In the genomic region with DNA sequence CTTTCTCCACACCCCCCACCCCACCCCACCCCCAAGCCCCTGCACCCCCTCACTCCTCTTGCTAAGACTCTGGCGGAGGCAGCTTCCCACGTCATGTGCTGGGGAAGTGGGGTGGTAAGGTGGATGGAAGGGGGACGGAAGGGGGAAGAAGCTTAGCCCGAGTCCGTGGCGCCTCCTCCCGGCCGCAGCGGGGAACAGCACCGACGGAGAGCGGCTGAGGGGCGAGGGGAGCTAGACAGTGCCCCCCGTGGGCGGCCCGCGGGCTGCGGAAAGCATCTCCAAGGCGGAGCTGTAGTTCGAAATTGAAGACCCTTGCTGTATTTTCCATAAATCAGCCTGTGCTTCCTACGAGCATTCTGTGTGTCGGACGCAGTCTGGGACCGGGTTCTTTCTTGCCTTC, we compare ENCODE assay signal across 9 cellular contexts. TPM values are rescaled to one million over a fixed set of nuclear protein-coding genes. Genes with fewer than 3 reads are reported as not detected.
DNase-seq lines count a peak whose midpoint lies in the region; ATAC-seq and TF ChIP-seq lines count a peak whose summit lies in the region.
"Had no signal": no experiment of that assay in that cellular context is flagged by ENCODE, and none has a peak within 500 bp of the region (broad histone marks: within the 10 kb centered on the region; RNA-seq: fewer than 3 reads in every experiment).

No MANE protein-coding gene starts in this region.

- no peaks in the 10 kb centered on the region for H3K9me3 Mint-ChIP-seq in endothelial cell (ENCODE audit: unreplicated experiment)

- peak overlapping the region; percentile 90 for H3K4me3 Mint-ChIP-seq in endothelial cell (ENCODE audit: unreplicated experiment)

- H3K4me1 Mint-ChIP-seq in endothelial cell (ENCODE audit: unreplicated experiment) = peaks cover 22% of the 10 kb centered on the region

- TF ChIP-seq CTCF in endothelial cell (IDR thresholded peaks at IDR 0.05; ENCODE audit: unreplicated experiment) = peak; percentile 77

- H3K27ac Mint-ChIP-seq in endothelial cell (ENCODE audit: unreplicated experiment) = no peak overlapping the region

- DNase-seq in NCI-H446 (lab: John Stamatoyannopoulos, UW) (peak; percentile 41 to 71), NCI-H446 treated with DMSO at 0.1 percent for 48 hours (lab: John Stamatoyannopoulos, UW) (no peak), HK-2 (ENCODE audit: unreplicated experiment) (peak; percentile 77), endothelial cell (ENCODE audit: low spot score) (peak; percentile 76), renal cortical epithelial cell (ENCODE audit: low read depth) (peak; percentile 40), glomerular visceral epithelial cell (ENCODE audit: extremely low spot score) (no peak), SHP77 (lab: John Stamatoyannopoulos, UW) (no peak)
- DNase-seq: activated gamma-delta T cell had no signal

- peaks cover 13% of the 10 kb centered on the region for H3K27me3 Mint-ChIP-seq in endothelial cell (ENCODE audit: unreplicated experiment)

- ATAC-seq in GM21390 (IDR thresholded peaks at IDR 0.05; ENCODE audit: unreplicated experiment) = no peak

- H3K36me3 Mint-ChIP-seq in endothelial cell (ENCODE audit: low read depth, unreplicated experiment) = no peaks in the 10 kb centered on the region

RNA-seq across cellular contexts. Expression of gene GRIN2B, which starts 0.6 kb away (rescaled TPM):
- 2.4 TPM for total RNA-seq in endothelial cell (ENCODE audit: unreplicated experiment)
- total RNA-seq in renal cortical epithelial cell = 0.52 and 0.89 TPM in 2 replicates

Comparison
In these comparisons a context has a peak if more than half of its experiments do, and no peak if none do; other contexts are left out.
1. DNase-seq: peak in NCI-H446 (2 of 2), HK-2 (single experiment), endothelial cell (single experiment) and renal cortical epithelial cell (single experiment); none in NCI-H446 treated with DMSO at 0.1 percent for 48 hours (single experiment), glomerular visceral epithelial cell (single experiment) and SHP77 (0 of 2).